13 cellular contexts compared by ENCODE assay signal in genomic region chr7:40571796-40572195, GRCh38.
A peak's percentile ranks its signal among the peaks of the same experiment; 100 is the strongest.
DNase-seq lines count a peak whose midpoint lies in the region; ATAC-seq and TF ChIP-seq lines count a peak whose summit lies in the region.
"Had no signal": no experiment of that assay in that cellular context is flagged by ENCODE, and none has a peak within 500 bp of the region (broad histone marks: within the 10 kb centered on the region; RNA-seq: fewer than 3 reads in every experiment).

No MANE protein-coding gene starts in this region.

- H3K4me3 ChIP-seq in AG09309 (ENCODE audit: control insufficient read depth, low read depth, low read length) = no peak overlapping the region
- H3K4me3 ChIP-seq in astrocyte of the cerebellum (ENCODE audit: low read depth, low read length) = no peak overlapping the region
- H3K4me3 ChIP-seq: GM12878 had no signal

- TF ChIP-seq CTCF in AG09309 (IDR thresholded peaks at IDR 0.05; ENCODE audit: control insufficient read depth, insufficient read depth, low read depth, low read length, missing control alignments) (no peak), astrocyte of the cerebellum (IDR thresholded peaks at IDR 0.05; ENCODE audit: low read depth, low read length, missing control alignments) (no peak)

- ATAC-seq in GM18498 (IDR thresholded peaks at IDR 0.05; ENCODE audit: unreplicated experiment) (no peak), HG03139 (IDR thresholded peaks at IDR 0.05; ENCODE audit: unreplicated experiment) (no peak)
- ATAC-seq: activated CD8-positive, alpha-beta memory T cell treated with anti-CD3 and anti-CD28 coated beads, Interleukin-2, amount 10 ng/mL, durations not matched to agents 7 days and 5 days; GM12878; stimulated activated memory B cell treated with anti-CD40 and anti-IgM and Interleukin-4, amounts not matched to agents 10 μg/mL and 1 μg/mL and 100 μg/mL, for 72 hours had no signal

- in situ Hi-C loops in astrocyte of the cerebellum (cut with HindIII; ENCODE audit: low sequenced_read_pairs) = no loop called here

- DNase-seq in AG09309 (ENCODE audit: low read depth) (peak; percentile 97), HK-2 (ENCODE audit: unreplicated experiment) (peak; percentile 75), astrocyte of the cerebellum (ENCODE audit: low read depth) (peak; percentile 64), iris pigment epithelial cell (ENCODE audit: low read depth) (peak; percentile 87), OCI-M2 (lab: John Stamatoyannopoulos, UW; ENCODE audit: unreplicated experiment) (no peak), NCI-H1694 (lab: John Stamatoyannopoulos, UW) (no peak)
- DNase-seq: activated CD8-positive, alpha-beta memory T cell treated with anti-CD3 and anti-CD28 coated beads, Interleukin-2, amount 10 ng/mL, durations not matched to agents 7 days and 5 days; activated naive CD4-positive, alpha-beta T cell treated with anti-CD3 and anti-CD28 coated beads for 36 hours; WERI-Rb-1 had no signal

Comparison
In these comparisons a context has a peak if more than half of its experiments do, and no peak if none do; other contexts are left out.
1. DNase-seq: peak in AG09309 (single experiment), HK-2 (single experiment), astrocyte of the cerebellum (single experiment) and iris pigment epithelial cell (single experiment); none in OCI-M2 (single experiment) and NCI-H1694 (single experiment).